ENCODE assay signal across 9 cellular contexts in the genomic region with DNA sequence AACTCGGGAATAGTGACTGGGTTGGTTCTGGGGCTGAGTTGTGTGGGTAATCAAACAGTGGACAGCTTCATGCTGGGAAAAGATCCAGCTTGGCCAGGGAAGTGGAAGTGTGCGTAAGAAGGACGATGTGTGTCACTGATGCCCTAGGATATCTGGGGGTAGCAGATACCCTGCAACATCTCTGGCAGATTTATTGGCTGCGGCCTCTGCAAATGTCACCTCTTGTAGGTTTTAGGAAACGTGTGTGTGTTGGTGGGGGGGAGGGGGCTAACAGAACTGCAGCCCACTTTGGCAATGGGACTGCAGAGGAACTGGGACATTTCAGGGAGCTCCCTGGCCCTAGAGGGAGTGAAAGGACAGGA. TPM values are rescaled to one million over a fixed set of nuclear protein-coding genes. Genes with fewer than 3 reads are reported as not detected.
DNase-seq lines count a peak whose midpoint lies in the region; ATAC-seq and TF ChIP-seq lines count a peak whose summit lies in the region.
"Had no signal": no experiment of that assay in that cellular context is flagged by ENCODE, and none has a peak within 500 bp of the region (broad histone marks: within the 10 kb centered on the region; RNA-seq: fewer than 3 reads in every experiment).

No MANE protein-coding gene starts in this region.

- no peak overlapping the region for H3K27ac Mint-ChIP-seq in activated T-cell treated with anti-CD3 and anti-CD28 coated beads, Interleukin-2, amount 50 U/mL, for 72 hours

- peaks cover 15% of the 10 kb centered on the region for H3K27me3 Mint-ChIP-seq in activated T-cell treated with anti-CD3 and anti-CD28 coated beads, Interleukin-2, amount 50 U/mL, for 72 hours (ENCODE audit: low read depth)

- no peak for DNase-seq in activated T-cell treated with anti-CD3 and anti-CD28 coated beads, Interleukin-2, amount 50 U/mL, for 72 hours
- no peak for DNase-seq in activated T-cell treated with anti-CD3 and anti-CD28 coated beads, Interleukin-2, amount 50 U/mL, for 1 hour
- DNase-seq in astrocyte of the cerebellum (ENCODE audit: low read depth) (no peak), lung microvascular endothelial cell (ENCODE audit: low read depth in 2 of 2) (peak; percentile 41 to 90), tibial artery (peak; percentile 16 to 67), A172 (ENCODE audit: low spot score) (no peak), cerebellar nuclear complex (lab: John Stamatoyannopoulos, UW) (no peak)
- DNase-seq: activated CD4-positive, CD25-positive, alpha-beta regulatory T cell treated with anti-CD3 and anti-CD28 coated beads, Interleukin-2, amount 50 U/mL, for 72 hours had no signal

- TF ChIP-seq CTCF in astrocyte of the cerebellum (IDR thresholded peaks at IDR 0.05; ENCODE audit: low read depth, low read length, missing control alignments): no peak
- no peak for TF ChIP-seq CTCF in tibial artery (IDR thresholded peaks at IDR 0.05)

- no peaks in the 10 kb centered on the region for H3K9me3 Mint-ChIP-seq in activated T-cell treated with anti-CD3 and anti-CD28 coated beads, Interleukin-2, amount 50 U/mL, for 72 hours

- peak overlapping the region; percentile 82 to 84 for H3K27ac ChIP-seq in tibial artery

- H3K4me3 ChIP-seq in astrocyte of the cerebellum (ENCODE audit: low read depth, low read length): peak overlapping the region; percentile 55
- peak overlapping the region; percentile 76 to 94 for H3K4me3 ChIP-seq in tibial artery

- no peaks in the 10 kb centered on the region for H3K9me3 ChIP-seq in tibial artery

- in situ Hi-C loops in astrocyte of the cerebellum (cut with HindIII; ENCODE audit: low sequenced_read_pairs): no loop called here

- H3K4me3 Mint-ChIP-seq in activated T-cell treated with anti-CD3 and anti-CD28 coated beads, Interleukin-2, amount 50 U/mL, for 72 hours: peak overlapping the region; percentile 72 to 93

- no peaks in the 10 kb centered on the region for H3K27me3 ChIP-seq in tibial artery

- H3K36me3 Mint-ChIP-seq in activated T-cell treated with anti-CD3 and anti-CD28 coated beads, Interleukin-2, amount 50 U/mL, for 72 hours (ENCODE audit: insufficient read depth in 2 of 2): peaks cover 0 to 3% of the 10 kb centered on the region in 2 donors

- peaks cover 0 to 64% (median 47%) of the 10 kb centered on the region in 4 donors for H3K4me1 ChIP-seq in tibial artery

- ATAC-seq in activated T-cell treated with anti-CD3 and anti-CD28 coated beads, Interleukin-2, amount 50 U/mL, for 72 hours (replicated peaks in 1 of 2): no peak
- ATAC-seq in HG03342 (IDR thresholded peaks at IDR 0.05; ENCODE audit: unreplicated experiment): no peak

- H3K36me3 ChIP-seq in tibial artery: no peaks in the 10 kb centered on the region

- intact Hi-C loops in tibial artery (cut with DNase I; ENCODE audit: low total_unique reads): no loop called here

- H3K4me1 Mint-ChIP-seq in activated T-cell treated with anti-CD3 and anti-CD28 coated beads, Interleukin-2, amount 50 U/mL, for 72 hours (ENCODE audit: low read depth): peaks cover 43% of the 10 kb centered on the region

RNA-seq across cellular contexts. Expression of gene AGAP3, which starts 1.0 kb away (rescaled TPM):
- total RNA-seq in activated T-cell treated with anti-CD3 and anti-CD28 coated beads, Interleukin-2, amount 50 U/mL, for 72 hours: 10 to 100 TPM; 26.9 to 28.4 TPM
- 35.1 and 62.5 TPM in 2 replicates for total RNA-seq in lung microvascular endothelial cell
- 46.4 and 58.9 TPM in 2 replicates for total RNA-seq in A172 (2014; rRNA removed; shearing (Covaris generic))

RNA-seq across cellular contexts. Expression of gene TMUB1, which starts 2.0 kb away (rescaled TPM):
- 10 to 100 TPM; 67.3 to 68.5 TPM for total RNA-seq in activated T-cell treated with anti-CD3 and anti-CD28 coated beads, Interleukin-2, amount 50 U/mL, for 72 hours
- total RNA-seq in lung microvascular endothelial cell: 13.1 and 16.9 TPM in 2 replicates
- 28.9 and 42.8 TPM in 2 replicates for total RNA-seq in A172 (2014; rRNA removed; shearing (Covaris generic))

RNA-seq across cellular contexts. Expression of gene FASTK, which starts 4.7 kb away (rescaled TPM):
- 10 to 100 TPM; 55.4 to 59.8 TPM for total RNA-seq in activated T-cell treated with anti-CD3 and anti-CD28 coated beads, Interleukin-2, amount 50 U/mL, for 72 hours
- 36.0 and 38.9 TPM in 2 replicates for total RNA-seq in lung microvascular endothelial cell
- 95.4 and 118 TPM in 2 replicates for total RNA-seq in A172 (2014; rRNA removed; shearing (Covaris generic))

RNA-seq across cellular contexts. Expression of gene SLC4A2, which starts 25.9 kb away (rescaled TPM):
- 10 to 100 TPM; 73.7 to 75.6 TPM for total RNA-seq in activated T-cell treated with anti-CD3 and anti-CD28 coated beads, Interleukin-2, amount 50 U/mL, for 72 hours
- total RNA-seq in lung microvascular endothelial cell: 39.4 and 72.8 TPM in 2 replicates
- total RNA-seq in A172 (2014; rRNA removed; shearing (Covaris generic)): 195 and 238 TPM in 2 replicates

RNA-seq across cellular contexts. Expression of gene CDK5, which starts 27.6 kb away (rescaled TPM):
- 10 to 100 TPM in 1 of 2 donors, 1 to 10 TPM in 1; 9.4 to 11.6 TPM for total RNA-seq in activated T-cell treated with anti-CD3 and anti-CD28 coated beads, Interleukin-2, amount 50 U/mL, for 72 hours
- total RNA-seq in lung microvascular endothelial cell: 15.9 and 17.4 TPM in 2 replicates
- 57.0 and 58.7 TPM in 2 replicates for total RNA-seq in A172 (2014; rRNA removed; shearing (Covaris generic))

Comparison
In these comparisons a context has a peak if more than half of its experiments do, and no peak if none do; other contexts are left out.
1. DNase-seq: peak in lung microvascular endothelial cell (2 of 2) and tibial artery (2 of 2); none in activated T-cell treated with anti-CD3 and anti-CD28 coated beads, Interleukin-2, amount 50 U/mL, for 72 hours (0 of 2), activated T-cell treated with anti-CD3 and anti-CD28 coated beads, Interleukin-2, amount 50 U/mL, for 1 hour (single experiment), astrocyte of the cerebellum (single experiment), A172 (single experiment) and cerebellar nuclear complex (0 of 2).